2 cellular contexts compared by ENCODE assay signal in genomic region chr16:54459509-54460235, GRCh38.
TF ChIP-seq lines count a peak whose summit lies in the region.

No MANE protein-coding gene starts in this region.

TF ChIP-seq in liver, 16 proteins besides CTCF, POLR2A, EP300 and RAD21 (continued from another document):
- TF ChIP-seq ATF3 (IDR thresholded peaks at IDR 0.05), result no peak
- no peak for TF ChIP-seq EGR1 (IDR thresholded peaks at IDR 0.05; ENCODE audit: low read depth in 2 of 2)
- peak; percentile 29 for TF ChIP-seq REST (IDR thresholded peaks at IDR 0.05)
- TF ChIP-seq FOXA2 (IDR thresholded peaks at IDR 0.05), result peak; percentile 16
- TF ChIP-seq HNF4G (IDR thresholded peaks at IDR 0.05), result no peak
- TF ChIP-seq MAX (IDR thresholded peaks at IDR 0.05), result peak; percentile 44
- no peak for TF ChIP-seq TAF1 (conservative IDR thresholded peaks at IDR 0.05)
- peak; percentile 12 for TF ChIP-seq YY1 (IDR thresholded peaks at IDR 0.05)
- no peak for TF ChIP-seq GABPA (IDR thresholded peaks at IDR 0.05 in 1 of 2, conservative IDR thresholded peaks at IDR 0.05 in 1 of 2)
- no peak for TF ChIP-seq SP1 (IDR thresholded peaks at IDR 0.05)
- TF ChIP-seq NR2F2 (IDR thresholded peaks at IDR 0.05), result no peak
- peak; percentile 61 for TF ChIP-seq ZBTB33 (IDR thresholded peaks at IDR 0.05)
- TF ChIP-seq RXRA (IDR thresholded peaks at IDR 0.05), result peak in 1 of 2 donors; percentile 74
TF ChIP-seq in liver: peak in this region for 8.

TF ChIP-seq in HepG2, 621 proteins besides CTCF, POLR2A, EP300 and RAD21 (continued from another document):
- no peak for TF ChIP-seq ZNF691 (CRISPR knock-in tag; IDR thresholded peaks at IDR 0.05; ENCODE audit: borderline replicate concordance, low read depth)
- TF ChIP-seq ZNF687 (CRISPR knock-in tag; IDR thresholded peaks at IDR 0.05), result no peak
- no peak for TF ChIP-seq NFIC (IDR thresholded peaks at IDR 0.05; ENCODE audit: low read length)
- no peak for TF ChIP-seq NCOA2 (CRISPR knock-in tag; IDR thresholded peaks at IDR 0.05)
- TF ChIP-seq ZFP41 (CRISPR knock-in tag; IDR thresholded peaks at IDR 0.05; ENCODE audit: borderline replicate concordance), result no peak
- no peak for TF ChIP-seq GATAD2A (CRISPR knock-in tag; IDR thresholded peaks at IDR 0.05)
- no peak for TF ChIP-seq TOPORS (CRISPR knock-in tag; IDR thresholded peaks at IDR 0.05)
- TF ChIP-seq ATF3 (CRISPR knock-in tag; IDR thresholded peaks at IDR 0.05), result no peak
- TF ChIP-seq ZBTB40 (IDR thresholded peaks at IDR 0.05), result no peak
- no peak for TF ChIP-seq ZBTB40 (CRISPR knock-in tag; IDR thresholded peaks at IDR 0.05)
- TF ChIP-seq CAMTA2 (CRISPR knock-in tag; IDR thresholded peaks at IDR 0.05; ENCODE audit: borderline replicate concordance), result no peak
- TF ChIP-seq AKAP8 (CRISPR knock-in tag; IDR thresholded peaks at IDR 0.05), result no peak
- no peak for TF ChIP-seq DDIT3 (CRISPR knock-in tag; IDR thresholded peaks at IDR 0.05)
- no peak for TF ChIP-seq FOXP4 (CRISPR knock-in tag; IDR thresholded peaks at IDR 0.05)
- no peak for TF ChIP-seq PAX8 (CRISPR knock-in tag; IDR thresholded peaks at IDR 0.05; ENCODE audit: borderline replicate concordance)
- TF ChIP-seq RFX3 (CRISPR knock-in tag; IDR thresholded peaks at IDR 0.05), result no peak
- TF ChIP-seq ZNF441 (CRISPR knock-in tag; IDR thresholded peaks at IDR 0.05; ENCODE audit: borderline replicate concordance), result no peak
